In genomic region chr7:108575156-108575555, GRCh38 we compare ENCODE assay signal across 22 cellular contexts.
"Had no signal": no experiment of that assay in that cellular context is flagged by ENCODE, and none has a peak within 500 bp of the region (broad histone marks: within the 10 kb centered on the region; RNA-seq: fewer than 3 reads in every experiment).

No MANE protein-coding gene starts in this region.

- H3K9me3 ChIP-seq: SK-N-SH had no signal

- H3K9ac ChIP-seq: KMS-11, SK-N-SH had no signal

- H3K4me2 ChIP-seq: KMS-11, SK-N-SH had no signal

- DNase-seq: IMR-90; Kasumi-1; MM.1S; NCI-H1092 treated with DMSO at 0.1 percent for 48 hours; NCI-H1436; NCI-H187; NCI-H2029; NCI-H2081 treated with DMSO at 0.1 percent for 48 hours; NCI-H2171; NCI-H226; NCI-H446; NCI-H510A; NCI-H524 treated with DMSO at 0.1 percent for 48 hours; NCI-H69; NCI-H774; NK-92 treated with Interleukin-12 subunit alpha and Interleukin-12 subunit beta, amount 100 ng/mL, for 24 hours; PC-3; SHP77; SK-N-SH had no signal

- H3K27ac ChIP-seq: KMS-11, RWPE1 had no signal

- ATAC-seq: Panc1, PC-3 had no signal

- H3K9me2 ChIP-seq: SK-N-SH had no signal
